ENCODE assay signal across 9 cellular contexts in genomic region chr19:46350029-46350757, GRCh38. TPM values are rescaled to one million over a fixed set of nuclear protein-coding genes. Genes with fewer than 3 reads are reported as not detected.
DNase-seq lines count a peak whose midpoint lies in the region; ATAC-seq and TF ChIP-seq lines count a peak whose summit lies in the region.
"Had no signal": no experiment of that assay in that cellular context is flagged by ENCODE, and none has a peak within 500 bp of the region (broad histone marks: within the 10 kb centered on the region; RNA-seq: fewer than 3 reads in every experiment).

No MANE protein-coding gene starts in this region.

- H3K9me3 ChIP-seq in OCI-LY1 (ENCODE audit: low read length) (no peaks in the 10 kb centered on the region), psoas muscle (no peaks in the 10 kb centered on the region)

- intact Hi-C loops in psoas muscle (cut with DNase I), result no loop called here

- WGBS in psoas muscle, 3 donors, result 32 to 46% (median 38%) methylated on average over 8 of the region's 8 CpGs

- H3K4me3 ChIP-seq in OCI-LY1 (ENCODE audit: low read depth, low read length, poor library complexity, severe bottlenecking) (peak overlapping the region; percentile 53), coronary artery (peak overlapping the region; percentile 20), psoas muscle (peak overlapping the region; percentile 32)

- no peak for ATAC-seq in psoas muscle

- H3K27ac ChIP-seq in OCI-LY1 (ENCODE audit: low read depth, low read length, poor library complexity, severe bottlenecking), result peak overlapping the region; percentile 93
- H3K27ac ChIP-seq in coronary artery, result peak overlapping the region; percentile 35 to 50
- peak overlapping the region; percentile 65 for H3K27ac ChIP-seq in psoas muscle

- H3K27me3 ChIP-seq in OCI-LY1 (ENCODE audit: insufficient read depth, low read length) (no peaks in the 10 kb centered on the region), psoas muscle (ENCODE audit: insufficient read depth in 3 of 3, low read length in 2 of 3) (no peaks in the 10 kb centered on the region)

- H3K79me2 ChIP-seq in OCI-LY1 (ENCODE audit: insufficient read depth, low read length), result peaks cover 24% of the 10 kb centered on the region

- H3K9ac ChIP-seq in OCI-LY1 (ENCODE audit: low read length), result peak overlapping the region; percentile 66

- H3F3A ChIP-seq in OCI-LY1 (ENCODE audit: insufficient read depth, low read length), result no peaks in the 10 kb centered on the region

- no peaks in the 10 kb centered on the region for H3K9me2 ChIP-seq in OCI-LY1 (ENCODE audit: low read depth, low read length)

- TF ChIP-seq CTCF in GM10266 (IDR thresholded peaks at IDR 0.05; ENCODE audit: control insufficient read depth, insufficient read depth, low read depth, missing control alignments) (no peak), OCI-LY1 (IDR thresholded peaks at IDR 0.05; ENCODE audit: low read length) (no peak), coronary artery (IDR thresholded peaks at IDR 0.05) (no peak), psoas muscle (IDR thresholded peaks at IDR 0.05) (no peak)

- H3K4me1 ChIP-seq in OCI-LY1 (ENCODE audit: insufficient read depth, low read length, severe bottlenecking) (peaks cover 56% of the 10 kb centered on the region), psoas muscle (peaks cover 43% of the 10 kb centered on the region)

- H2AFZ ChIP-seq in OCI-LY1 (ENCODE audit: low read length), result no peak overlapping the region

- no peaks in the 10 kb centered on the region for H4K20me1 ChIP-seq in OCI-LY1 (ENCODE audit: insufficient read depth, low read length)

- DNase-seq in GM10266 (ENCODE audit: extremely low spot score) (peak; percentile 39), coronary artery (ENCODE audit: low spot score) (no peak), psoas muscle (no peak), NCI-H187 (lab: John Stamatoyannopoulos, UW) (no peak), cortex of kidney (lab: John Stamatoyannopoulos, UW) (no peak), COLO829 (ENCODE audit: low spot score) (no peak), H4 (ENCODE audit: low spot score) (no peak)
- DNase-seq: SHP77 treated with DMSO at 0.1 percent for 48 hours had no signal

- H3K4me2 ChIP-seq in OCI-LY1 (ENCODE audit: low read length), result peak overlapping the region; percentile 52

- H3K36me3 ChIP-seq in OCI-LY1 (ENCODE audit: insufficient read depth, low read length), result peaks cover 29% of the 10 kb centered on the region
- H3K36me3 ChIP-seq in psoas muscle (ENCODE audit: insufficient read depth in 1 of 2, low read depth in 1 of 2), result peaks cover 5 to 24% of the 10 kb centered on the region in 2 donors

RNA-seq across cellular contexts. Expression of gene PPP5C, which starts 3.3 kb away (rescaled TPM):
- 10 to 100 TPM; 47.7 to 69.4 (median 53.6) TPM for total RNA-seq in psoas muscle
- 10 to 100 TPM; 39.7 to 73.6 (median 51.7) TPM for polyA plus RNA-seq in psoas muscle
- total RNA-seq in H4 (2014; rRNA removed; shearing (Covaris generic)), result 48.7 and 59.1 TPM in 2 replicates

RNA-seq across cellular contexts. Expression of gene HIF3A, which starts 53.4 kb away (rescaled TPM):
- total RNA-seq in psoas muscle, result 10 to 100 TPM in 3 of 4 donors, 1 to 10 TPM in 1; 1.6 to 20.4 (median 11.7) TPM
- 10 to 100 TPM in 1 of 3 donors, 1 to 10 TPM in 2; 5.3 to 12.1 (median 9.0) TPM for polyA plus RNA-seq in psoas muscle
- total RNA-seq in H4 (2014; rRNA removed; shearing (Covaris generic)), result not detected in 2 replicates

Comparison
In these comparisons a context has a peak if more than half of its experiments do, and no peak if none do; other contexts are left out.
1. H3K27ac ChIP-seq: peak in every context shown above with its lines; median percentile 93 in OCI-LY1; 65 in psoas muscle; 42 in coronary artery.